8 cellular contexts compared by ENCODE assay signal in genomic region chr10:88879754-88880286, GRCh38. TPM values are rescaled to one million over a fixed set of nuclear protein-coding genes. Genes with fewer than 3 reads are reported as not detected.
DNase-seq lines count a peak whose midpoint lies in the region; ATAC-seq and TF ChIP-seq lines count a peak whose summit lies in the region.

TSS of gene STAMBPL1 (plus strand) at chr10:88880245. CDS start at chr10:88901709, 21,464 bp downstream.

- peak within 1 kb of the TSS; percentile 95 for H3K14ac ChIP-seq in neuronal stem cell (ENCODE audit: low read length)

- no peaks in the 10 kb centered on the region for H4K20me1 ChIP-seq in fibroblast of lung (ENCODE audit: control insufficient read depth, extremely low read depth, insufficient read depth, low read length)

- H4K8ac ChIP-seq in neuronal stem cell (ENCODE audit: low read depth, low read length) = no peak within 1 kb of the TSS

- H3K9me3 ChIP-seq in fibroblast of lung (ENCODE audit: control insufficient read depth, insufficient read depth, low read depth, low read length) (no peaks in the 10 kb centered on the region), neuronal stem cell (replicated peaks in 1 of 2; ENCODE audit: control insufficient read depth in 2 of 2, insufficient read depth in 1 of 2, low read depth in 1 of 2, low read length in 2 of 2) (no peaks in the 10 kb centered on the region), testis (no peaks in the 10 kb centered on the region)

- peak within 1 kb of the TSS; percentile 91 for H3K27ac ChIP-seq in fibroblast of lung (ENCODE audit: insufficient read depth, low read length)
- H3K27ac ChIP-seq in neuronal stem cell (replicated peaks; ENCODE audit: low read length) = no peak within 1 kb of the TSS
- H3K27ac ChIP-seq in testis = peak within 1 kb of the TSS; percentile 94 to 95

- H3K4ac ChIP-seq in neuronal stem cell (ENCODE audit: low read length) = no peak within 1 kb of the TSS

- H2AFZ ChIP-seq in fibroblast of lung (ENCODE audit: low read length) (peak within 1 kb of the TSS; percentile 80), neuronal stem cell (ENCODE audit: low read length) (peak within 1 kb of the TSS; percentile 93)

- no peak for TF ChIP-seq POLR2A in testis (IDR thresholded peaks at IDR 0.05)

- H4K91ac ChIP-seq in neuronal stem cell (ENCODE audit: low read depth, low read length, poor library complexity) = no peak within 1 kb of the TSS

- TF ChIP-seq CTCF in fibroblast of lung (conservative IDR thresholded peaks at IDR 0.05 in 1 of 2, IDR thresholded peaks at IDR 0.05 in 1 of 2; ENCODE audit: low read depth in 1 of 2, low read length in 2 of 2) (no peak), testis (IDR thresholded peaks at IDR 0.05) (no peak)

- no peak within 1 kb of the TSS for H2AK5ac ChIP-seq in neuronal stem cell (ENCODE audit: low read depth, low read length)

- H2BK12ac ChIP-seq in neuronal stem cell (ENCODE audit: low read length) = no peak within 1 kb of the TSS

- H3K9ac ChIP-seq in fibroblast of lung (ENCODE audit: insufficient read depth, low read length) = peak within 1 kb of the TSS; percentile 68
- H3K9ac ChIP-seq in neuronal stem cell (ENCODE audit: low read depth, low read length, poor library complexity) = peak within 1 kb of the TSS; percentile 93

- no peaks in the 10 kb centered on the region for H3K36me3 ChIP-seq in fibroblast of lung (ENCODE audit: control insufficient read depth, insufficient read depth, low read length)
- no peaks in the 10 kb centered on the region for H3K36me3 ChIP-seq in neuronal stem cell (replicated peaks in 1 of 2; ENCODE audit: control insufficient read depth in 2 of 2, insufficient read depth in 2 of 2, low read length in 2 of 2)
- H3K36me3 ChIP-seq in testis (ENCODE audit: low read depth, missing control alignments) = no peaks in the 10 kb centered on the region

- H3K79me2 ChIP-seq in fibroblast of lung (ENCODE audit: control insufficient read depth, insufficient read depth, low read length) = peaks cover 42% of the 10 kb centered on the region

- H3K4me2 ChIP-seq in fibroblast of lung (ENCODE audit: extremely low read depth, insufficient read depth, low read length) (peak within 1 kb of the TSS; percentile 98), neuronal stem cell (ENCODE audit: insufficient read depth, low read length, poor library complexity, severe bottlenecking) (peak within 1 kb of the TSS; percentile 99)

- no peak within 1 kb of the TSS for H2BK5ac ChIP-seq in neuronal stem cell (ENCODE audit: low read length)

- H2BK15ac ChIP-seq in neuronal stem cell (ENCODE audit: low read length) = peak within 1 kb of the TSS; percentile 22

- DNase-seq in SHP77 (lab: John Stamatoyannopoulos, UW) (peak; percentile 18 to 46), SHP77 treated with DMSO at 0.1 percent for 48 hours (lab: John Stamatoyannopoulos, UW) (no peak), NCI-H774 (lab: John Stamatoyannopoulos, UW) (peak; percentile 17), activated T-cell treated with anti-CD3 and anti-CD28 coated beads for 48 hours (ENCODE audit: low read depth) (peak; percentile 74), fibroblast of lung (ENCODE audit: low read depth in 2 of 2) (peak in 1 of 2 donors; percentile 39), neuronal stem cell (ENCODE audit: low spot score) (no peak), testis (peak; percentile 42)

- H2BK120ac ChIP-seq in neuronal stem cell (ENCODE audit: low read depth, low read length) = no peak within 1 kb of the TSS

- H3K4me3 ChIP-seq in fibroblast of lung (replicated peaks in 1 of 4; ENCODE audit: control extremely low read depth in 1 of 4, insufficient read depth in 1 of 4, low read depth in 3 of 4, low read length in 4 of 4) (peak within 1 kb of the TSS; percentile 73 to 89 (median 80)), neuronal stem cell (ENCODE audit: low read length in 2 of 2) (peak within 1 kb of the TSS; percentile 55 to 95), testis (peak within 1 kb of the TSS; percentile 81 to 93)

- no CpG with 5 or more reads among the region's 24 CpGs for WGBS in neuronal stem cell (ENCODE audit: extremely low coverage in 2 of 2, insufficient read length in 2 of 2, insufficient replicate concordance in 1 of 2), 2 donors
- WGBS in testis, 2 donors = 1 to 2% methylated on average over 15 to 19 of the region's 24 CpGs

- intact Hi-C loops in testis (cut with DNase I; ENCODE audit: low total_unique reads) = no loop called here

- peak within 1 kb of the TSS; percentile 44 for H3K23ac ChIP-seq in neuronal stem cell (ENCODE audit: low read depth, low read length, poor library complexity)

- peak; percentile 48 for ATAC-seq in HG03025 (IDR thresholded peaks at IDR 0.05; ENCODE audit: low FRiP score, unreplicated experiment)

- H3K4me1 ChIP-seq in fibroblast of lung (ENCODE audit: control insufficient read depth, extremely low read depth, insufficient read depth, low read length) (peaks cover 15% of the 10 kb centered on the region), neuronal stem cell (ENCODE audit: control insufficient read depth in 2 of 2, insufficient read depth in 1 of 2, low read depth in 1 of 2, low read length in 2 of 2) (peaks cover 1 to 4% of the 10 kb centered on the region in 2 donors), testis (peaks cover 6% of the 10 kb centered on the region)

- H3K27me3 ChIP-seq in fibroblast of lung (ENCODE audit: control insufficient read depth, insufficient read depth, low read length) (no peaks in the 10 kb centered on the region), neuronal stem cell (ENCODE audit: control insufficient read depth in 3 of 3, insufficient read depth in 3 of 3, low read depth in 1 of 3, low read length in 3 of 3) (peaks cover 0 to 33% (median 12%) of the 10 kb centered on the region in 3 experiments), testis (no peaks in the 10 kb centered on the region)

- no peaks in the 10 kb centered on the region for H3K79me1 ChIP-seq in neuronal stem cell (ENCODE audit: low read depth, low read length)

- peak within 1 kb of the TSS; percentile 96 for H3K18ac ChIP-seq in neuronal stem cell (ENCODE audit: low read length)

RNA-seq across cellular contexts. Expression of gene STAMBPL1, which starts in this region (rescaled TPM):
- 41.3 and 45.6 TPM in 2 replicates for total RNA-seq in fibroblast of lung
- polyA plus RNA-seq in fibroblast of lung = 37.1 and 72.5 TPM in 2 replicates
- polyA plus RNA-seq in fibroblast of lung (2012) = 25.9 and 44.6 TPM in 2 replicates
- 2.3 and 8.1 TPM in 2 replicates for polyA minus RNA-seq in fibroblast of lung (ENCODE audit: low replicate concordance)
- polyA plus RNA-seq in neuronal stem cell (2013, experiment 1 of 2) = 0.82 TPM
- polyA plus RNA-seq in neuronal stem cell (2013, experiment 2 of 2) = 0.61 TPM
- 10 to 100 TPM; 20.0 to 32.3 TPM for total RNA-seq in testis
- polyA plus RNA-seq in testis (ENCODE audit: insufficient read depth, low read depth, low replicate concordance) = 37.5 TPM

Comparison
In these comparisons a context has a peak if more than half of its experiments do, and no peak if none do; other contexts are left out.
1. DNase-seq: peak in SHP77 (2 of 2), NCI-H774 (single experiment), activated T-cell treated with anti-CD3 and anti-CD28 coated beads for 48 hours (single experiment) and testis (single experiment); none in SHP77 treated with DMSO at 0.1 percent for 48 hours (single experiment) and neuronal stem cell (single experiment).
2. Peak in every context shown above with its lines, with median percentiles within 50 percentile points of each other: H3K4me3 ChIP-seq.